11 cellular contexts compared by ENCODE assay signal in genomic region chr15:31336943-31337295, GRCh38. TPM values are rescaled to one million over a fixed set of nuclear protein-coding genes. Genes with fewer than 3 reads are reported as not detected.
A peak's percentile ranks its signal among the peaks of the same experiment; 100 is the strongest.
DNase-seq lines count a peak whose midpoint lies in the region; TF ChIP-seq lines count a peak whose summit lies in the region.
"Had no signal": no experiment of that assay in that cellular context is flagged by ENCODE, and none has a peak within 500 bp of the region (broad histone marks: within the 10 kb centered on the region; RNA-seq: fewer than 3 reads in every experiment).

No MANE protein-coding gene starts in this region.

- peak overlapping the region; percentile 37 for H3K4me3 Mint-ChIP-seq in activated CD4-positive, alpha-beta T cell treated with anti-CD3 and anti-CD28 coated beads, Interleukin-2, amount 10 ng/mL, durations not matched to agents 24 days and 14 days
- peak overlapping the region; percentile 65 for H3K4me3 Mint-ChIP-seq in endothelial cell (ENCODE audit: unreplicated experiment)

- H4K20me1 ChIP-seq in smooth muscle cell (ENCODE audit: low read depth), result peaks cover 99% of the 10 kb centered on the region

- H3K79me2 ChIP-seq in smooth muscle cell (ENCODE audit: low read depth), result peaks cover 100% of the 10 kb centered on the region

- peak overlapping the region; percentile 6 for H3K9ac ChIP-seq in smooth muscle cell (ENCODE audit: low read depth)

- no peaks in the 10 kb centered on the region for H3K27me3 ChIP-seq in smooth muscle cell (ENCODE audit: low read depth)

- intact Hi-C loops in activated CD4-positive, alpha-beta T cell treated with anti-CD3 and anti-CD28 coated beads, Interleukin-2, amount 10 ng/mL, durations not matched to agents 24 days and 14 days (cut with micrococcal nuclease), result no loop called here

- H3K27me3 Mint-ChIP-seq in activated CD4-positive, alpha-beta T cell treated with anti-CD3 and anti-CD28 coated beads, Interleukin-2, amount 10 ng/mL, durations not matched to agents 24 days and 14 days, result no peaks in the 10 kb centered on the region
- H3K27me3 Mint-ChIP-seq in endothelial cell (ENCODE audit: unreplicated experiment), result peaks cover 1% of the 10 kb centered on the region

- H3K4me2 ChIP-seq in smooth muscle cell, result no peak overlapping the region

- CTCF ChIA-PET in HEK293T (lab: Yijun Ruan, JAX), result no interaction called here

- peaks cover 3% of the 10 kb centered on the region for H3K4me1 ChIP-seq in smooth muscle cell (ENCODE audit: low read depth)

- H3K36me3 ChIP-seq in smooth muscle cell (ENCODE audit: low read depth), result no peaks in the 10 kb centered on the region

- H3K27ac Mint-ChIP-seq in activated CD4-positive, alpha-beta T cell treated with anti-CD3 and anti-CD28 coated beads, Interleukin-2, amount 10 ng/mL, durations not matched to agents 24 days and 14 days, result peak overlapping the region; percentile 65
- H3K27ac Mint-ChIP-seq in endothelial cell (ENCODE audit: unreplicated experiment), result no peak overlapping the region

- no peak overlapping the region for H3K4me3 ChIP-seq in smooth muscle cell

- 82% methylated on average over 8 of the region's 8 CpGs for WGBS in smooth muscle cell (ENCODE audit: low lambda C conversion rate)

- no peak for TF ChIP-seq CTCF in endothelial cell (IDR thresholded peaks at IDR 0.05; ENCODE audit: unreplicated experiment)
- TF ChIP-seq CTCF in smooth muscle cell (IDR thresholded peaks at IDR 0.05; ENCODE audit: borderline replicate concordance, insufficient read depth, poor library complexity, severe bottlenecking), result no peak

- H3K9me3 Mint-ChIP-seq in activated CD4-positive, alpha-beta T cell treated with anti-CD3 and anti-CD28 coated beads, Interleukin-2, amount 10 ng/mL, durations not matched to agents 24 days and 14 days, result no peaks in the 10 kb centered on the region
- H3K9me3 Mint-ChIP-seq in endothelial cell (ENCODE audit: unreplicated experiment), result no peaks in the 10 kb centered on the region

- H3F3A ChIP-seq in smooth muscle cell (ENCODE audit: low read depth), result no peaks in the 10 kb centered on the region

- no peak overlapping the region for H2AFZ ChIP-seq in smooth muscle cell (ENCODE audit: low read depth)

- POLR2A ChIA-PET in HEK293T (lab: Yijun Ruan, JAX), result no interaction called here

- H3K9me3 ChIP-seq in smooth muscle cell (replicated peaks; ENCODE audit: low read depth), result no peaks in the 10 kb centered on the region

- peaks cover 82% of the 10 kb centered on the region for H3K4me1 Mint-ChIP-seq in activated CD4-positive, alpha-beta T cell treated with anti-CD3 and anti-CD28 coated beads, Interleukin-2, amount 10 ng/mL, durations not matched to agents 24 days and 14 days
- H3K4me1 Mint-ChIP-seq in endothelial cell (ENCODE audit: unreplicated experiment), result peaks cover 22% of the 10 kb centered on the region

- H3K36me3 Mint-ChIP-seq in activated CD4-positive, alpha-beta T cell treated with anti-CD3 and anti-CD28 coated beads, Interleukin-2, amount 10 ng/mL, durations not matched to agents 24 days and 14 days (ENCODE audit: low read depth), result peaks cover 17% of the 10 kb centered on the region
- no peaks in the 10 kb centered on the region for H3K36me3 Mint-ChIP-seq in endothelial cell (ENCODE audit: low read depth, unreplicated experiment)

- H3K27ac ChIP-seq in smooth muscle cell (ENCODE audit: low read depth), result peak overlapping the region; percentile 11

- peak; percentile 56 for DNase-seq in activated CD4-positive, alpha-beta T cell treated with anti-CD3 and anti-CD28 coated beads, Interleukin-2, amount 10 ng/mL, durations not matched to agents 24 days and 14 days
- DNase-seq in activated CD4-positive, alpha-beta T cell treated with anti-CD3 and anti-CD28 coated beads for 48 hours, result no peak
- DNase-seq in NCI-H526 (lab: John Stamatoyannopoulos, UW) (peak; percentile 52 to 69), endothelial cell (ENCODE audit: low spot score) (no peak), smooth muscle cell (lab: John Stamatoyannopoulos, UW; ENCODE audit: unreplicated experiment) (no peak), HEK293T (ENCODE audit: extremely low spot score) (no peak), NCI-H446 (lab: John Stamatoyannopoulos, UW) (no peak)
- no peak for DNase-seq in stimulated activated CD4-positive, alpha-beta T cell treated with anti-CD3 and anti-CD28 coated beads, Interleukin-4, amount 100 ng/mL, for 4 hours
- DNase-seq: EL, NCI-H1417 treated with DMSO at 0.1 percent for 48 hours, NCI-H774 had no signal

TF ChIP-seq in HEK293T, 16 proteins besides CTCF, POLR2A, EP300 and RAD21:
- TF ChIP-seq SP1 (IDR thresholded peaks at IDR 0.05) (no peak), ZNF384 (IDR thresholded peaks at IDR 0.05) (no peak), ELF4 (IDR thresholded peaks at IDR 0.05) (no peak), NFRKB (IDR thresholded peaks at IDR 0.05) (no peak), ARNT (IDR thresholded peaks at IDR 0.05) (no peak), LEF1 (IDR thresholded peaks at IDR 0.05; ENCODE audit: borderline replicate concordance) (no peak), L3MBTL2 (conservative IDR thresholded peaks at IDR 0.05) (no peak), SUZ12 (IDR thresholded peaks at IDR 0.05) (no peak), FOXA1 (IDR thresholded peaks at IDR 0.05) (no peak), FOXM1 (IDR thresholded peaks at IDR 0.05; ENCODE audit: borderline replicate concordance) (no peak), TARDBP (IDR thresholded peaks at IDR 0.05) (no peak), PKNOX1 (IDR thresholded peaks at IDR 0.05) (no peak)

RNA-seq across cellular contexts. Expression of gene KLF13, which starts 10.3 kb away (rescaled TPM):
- 122 and 135 TPM in 2 replicates for total RNA-seq in activated CD4-positive, alpha-beta T cell treated with anti-CD3 and anti-CD28 coated beads, Interleukin-2, amount 10 ng/mL, durations not matched to agents 24 days and 14 days
- 45.1 TPM for total RNA-seq in endothelial cell (ENCODE audit: unreplicated experiment)
- 74.2 and 77.4 TPM in 2 replicates for total RNA-seq in smooth muscle cell
- 42.1 and 58.0 TPM in 2 replicates for polyA plus RNA-seq in smooth muscle cell

Comparison
In these comparisons a context has a peak if more than half of its experiments do, and no peak if none do; other contexts are left out.
1. DNase-seq: peak in activated CD4-positive, alpha-beta T cell treated with anti-CD3 and anti-CD28 coated beads, Interleukin-2, amount 10 ng/mL, durations not matched to agents 24 days and 14 days (single experiment) and NCI-H526 (2 of 2); none in activated CD4-positive, alpha-beta T cell treated with anti-CD3 and anti-CD28 coated beads for 48 hours (single experiment), endothelial cell (single experiment), smooth muscle cell (single experiment), HEK293T (single experiment), stimulated activated CD4-positive, alpha-beta T cell treated with anti-CD3 and anti-CD28 coated beads, Interleukin-4, amount 100 ng/mL, for 4 hours (0 of 2) and NCI-H446 (0 of 2).